Comparison of ENCODE assay signal across 8 cellular contexts in the genomic region with DNA sequence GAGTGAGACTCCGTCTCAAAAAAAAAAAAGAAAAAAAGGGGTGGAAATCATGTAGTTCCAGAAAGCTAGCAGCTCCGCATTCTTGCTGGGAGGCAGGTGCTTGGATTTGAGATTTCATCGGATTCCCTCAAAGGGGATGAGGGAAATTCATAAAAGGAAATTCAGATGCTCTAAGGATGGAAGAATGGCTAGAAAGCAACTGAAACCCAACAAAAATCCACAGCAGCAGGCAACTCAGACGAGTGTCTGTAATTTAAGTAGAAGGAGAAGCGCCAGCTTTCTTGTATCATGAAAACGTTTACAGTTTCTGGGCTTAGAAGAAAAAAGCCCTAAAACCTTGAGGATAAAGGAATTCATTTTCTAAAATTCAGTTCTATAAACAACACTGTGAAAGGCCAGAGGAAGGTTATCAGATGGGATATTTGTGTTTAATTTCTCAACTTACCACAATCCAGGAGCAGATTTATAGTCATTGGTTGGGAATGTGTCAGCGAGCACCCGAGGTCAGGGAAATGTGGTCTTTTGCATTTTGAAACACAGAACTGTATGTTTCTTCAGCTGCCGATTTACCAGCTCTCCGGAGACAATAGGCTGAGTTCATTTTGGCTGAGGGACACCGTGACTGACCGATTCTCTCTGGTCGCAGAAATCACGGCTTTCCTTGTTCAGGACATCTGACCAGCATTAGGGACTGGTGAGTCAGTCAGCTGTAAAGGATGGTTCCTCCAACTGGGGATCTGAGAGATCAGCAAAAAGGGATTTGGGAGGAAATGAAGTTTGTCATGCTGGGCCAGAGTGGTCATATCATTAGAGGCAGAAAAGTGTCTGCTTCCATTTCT.
A peak's percentile ranks its signal among the peaks of the same experiment; 100 is the strongest.
DNase-seq lines count a peak whose midpoint lies in the region; TF ChIP-seq lines count a peak whose summit lies in the region.

No MANE protein-coding gene starts in this region.

- CTCF ChIA-PET in activated CD4-positive, alpha-beta memory T cell treated with anti-CD3 and anti-CD28 coated beads, Interleukin-2, amount 10 ng/mL, durations not matched to agents 7 days and 5 days (lab: Charles Lee): no interaction called here

- H3K4me1 Mint-ChIP-seq in mesothelial cell of epicardium: peaks cover 47% of the 10 kb centered on the region
- H3K4me1 Mint-ChIP-seq in activated CD4-positive, alpha-beta memory T cell treated with anti-CD3 and anti-CD28 coated beads, Interleukin-2, amount 10 ng/mL, durations not matched to agents 7 days and 5 days: no peaks in the 10 kb centered on the region

- no peaks in the 10 kb centered on the region for H3K9me3 Mint-ChIP-seq in mesothelial cell of epicardium
- H3K9me3 Mint-ChIP-seq in activated CD4-positive, alpha-beta memory T cell treated with anti-CD3 and anti-CD28 coated beads, Interleukin-2, amount 10 ng/mL, durations not matched to agents 7 days and 5 days: no peaks in the 10 kb centered on the region

- DNase-seq in LHCN-M2 (ENCODE audit: low read depth) (peak; percentile 100), dedifferentiated amniotic fluid mesenchymal stem cell (ENCODE audit: extremely low spot score) (peak; percentile 93), mesothelial cell of epicardium (ENCODE audit: low spot score in 2 of 2, unreplicated experiment in 2 of 2) (no peak), ureter (ENCODE audit: low spot score) (peak; percentile 55), GM19240 (ENCODE audit: insufficient read length, low spot score) (no peak), NCI-H2029 treated with DMSO at 0.1 percent for 48 hours (lab: John Stamatoyannopoulos, UW) (no peak), activated gamma-delta T cell (lab: John Stamatoyannopoulos, UW) (no peak)
- DNase-seq in activated CD4-positive, alpha-beta memory T cell treated with anti-CD3 and anti-CD28 coated beads, Interleukin-2, amount 10 ng/mL, durations not matched to agents 7 days and 5 days: no peak

- H3K27me3 Mint-ChIP-seq in mesothelial cell of epicardium (ENCODE audit: low read depth): no peaks in the 10 kb centered on the region
- H3K27me3 Mint-ChIP-seq in activated CD4-positive, alpha-beta memory T cell treated with anti-CD3 and anti-CD28 coated beads, Interleukin-2, amount 10 ng/mL, durations not matched to agents 7 days and 5 days: peaks cover 25% of the 10 kb centered on the region

- POLR2A ChIA-PET in activated CD4-positive, alpha-beta memory T cell treated with anti-CD3 and anti-CD28 coated beads, Interleukin-2, amount 10 ng/mL, durations not matched to agents 7 days and 5 days (lab: Charles Lee): no interaction called here

- H3K27ac Mint-ChIP-seq in mesothelial cell of epicardium: peak overlapping the region; percentile 97
- no peak overlapping the region for H3K27ac Mint-ChIP-seq in activated CD4-positive, alpha-beta memory T cell treated with anti-CD3 and anti-CD28 coated beads, Interleukin-2, amount 10 ng/mL, durations not matched to agents 7 days and 5 days

- H3K36me3 Mint-ChIP-seq in mesothelial cell of epicardium: no peaks in the 10 kb centered on the region
- no peaks in the 10 kb centered on the region for H3K36me3 Mint-ChIP-seq in activated CD4-positive, alpha-beta memory T cell treated with anti-CD3 and anti-CD28 coated beads, Interleukin-2, amount 10 ng/mL, durations not matched to agents 7 days and 5 days (ENCODE audit: low read depth)

- TF ChIP-seq CTCF in mesothelial cell of epicardium (IDR thresholded peaks at IDR 0.05; ENCODE audit: unreplicated experiment): no peak

- peak overlapping the region; percentile 30 for H3K4me3 Mint-ChIP-seq in mesothelial cell of epicardium
- H3K4me3 Mint-ChIP-seq in activated CD4-positive, alpha-beta memory T cell treated with anti-CD3 and anti-CD28 coated beads, Interleukin-2, amount 10 ng/mL, durations not matched to agents 7 days and 5 days: no peak overlapping the region

Comparison
In these comparisons a context has a peak if more than half of its experiments do, and no peak if none do; other contexts are left out.
1. DNase-seq: peak in LHCN-M2 (single experiment), dedifferentiated amniotic fluid mesenchymal stem cell (single experiment) and ureter (single experiment); none in mesothelial cell of epicardium (0 of 2), activated CD4-positive, alpha-beta memory T cell treated with anti-CD3 and anti-CD28 coated beads, Interleukin-2, amount 10 ng/mL, durations not matched to agents 7 days and 5 days (single experiment), GM19240 (single experiment), NCI-H2029 treated with DMSO at 0.1 percent for 48 hours (single experiment) and activated gamma-delta T cell (single experiment).